Comparison of ENCODE assay signal across 2 cellular contexts in the genomic region with DNA sequence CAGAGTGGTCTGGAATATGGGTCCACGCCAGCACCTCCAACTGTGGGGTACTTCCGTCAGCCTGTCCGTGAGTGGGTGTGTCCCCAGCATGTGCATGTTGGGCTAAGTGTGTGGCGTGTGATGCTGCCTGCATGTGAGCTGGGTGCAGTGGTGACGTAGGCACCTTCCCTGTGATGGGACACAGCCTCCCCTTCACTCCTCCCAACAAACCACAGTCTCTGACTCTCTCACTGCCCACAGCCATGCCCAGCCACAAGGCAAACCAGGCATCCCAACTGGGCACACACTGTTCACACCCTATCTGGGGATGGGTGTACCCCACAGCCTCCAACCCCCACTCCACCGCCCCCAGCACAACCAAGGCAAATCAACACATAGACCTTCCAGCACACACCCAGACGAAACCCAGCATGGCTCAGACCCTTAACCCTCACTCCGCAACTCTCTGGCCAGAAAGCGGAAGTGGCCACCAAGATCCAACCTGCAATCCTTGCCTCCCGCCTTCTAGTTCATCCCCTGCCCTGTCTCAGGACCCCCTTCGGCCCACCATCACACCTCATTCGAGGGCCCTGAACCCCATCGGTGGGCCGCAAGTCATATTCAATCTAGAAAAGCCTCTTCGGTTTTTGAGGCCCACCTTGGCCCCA.
TF ChIP-seq lines count a peak whose summit lies in the region.

No MANE protein-coding gene starts in this region.

TF ChIP-seq in A549, 52 proteins besides CTCF, POLR2A, EP300 and RAD21:
- TF ChIP-seq, protein P1, sequence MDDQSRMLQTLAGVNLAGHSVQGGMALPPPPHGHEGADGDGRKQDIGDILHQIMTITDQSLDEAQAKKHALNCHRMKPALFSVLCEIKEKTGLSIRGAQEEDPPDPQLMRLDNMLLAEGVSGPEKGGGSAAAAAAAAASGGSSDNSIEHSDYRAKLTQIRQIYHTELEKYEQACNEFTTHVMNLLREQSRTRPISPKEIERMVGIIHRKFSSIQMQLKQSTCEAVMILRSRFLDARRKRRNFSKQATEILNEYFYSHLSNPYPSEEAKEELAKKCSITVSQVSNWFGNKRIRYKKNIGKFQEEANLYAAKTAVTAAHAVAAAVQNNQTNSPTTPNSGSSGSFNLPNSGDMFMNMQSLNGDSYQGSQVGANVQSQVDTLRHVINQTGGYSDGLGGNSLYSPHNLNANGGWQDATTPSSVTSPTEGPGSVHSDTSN (IDR thresholded peaks at IDR 0.05) = no peak
- TF ChIP-seq, protein P2, sequence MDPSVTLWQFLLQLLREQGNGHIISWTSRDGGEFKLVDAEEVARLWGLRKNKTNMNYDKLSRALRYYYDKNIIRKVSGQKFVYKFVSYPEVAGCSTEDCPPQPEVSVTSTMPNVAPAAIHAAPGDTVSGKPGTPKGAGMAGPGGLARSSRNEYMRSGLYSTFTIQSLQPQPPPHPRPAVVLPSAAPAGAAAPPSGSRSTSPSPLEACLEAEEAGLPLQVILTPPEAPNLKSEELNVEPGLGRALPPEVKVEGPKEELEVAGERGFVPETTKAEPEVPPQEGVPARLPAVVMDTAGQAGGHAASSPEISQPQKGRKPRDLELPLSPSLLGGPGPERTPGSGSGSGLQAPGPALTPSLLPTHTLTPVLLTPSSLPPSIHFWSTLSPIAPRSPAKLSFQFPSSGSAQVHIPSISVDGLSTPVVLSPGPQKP (IDR thresholded peaks at IDR 0.05; ENCODE audit: low read depth, low read length) = no peak
- TF ChIP-seq BHLHE40 (IDR thresholded peaks at IDR 0.05; ENCODE audit: low read depth, low read length) = no peak
- TF ChIP-seq, protein P3, sequence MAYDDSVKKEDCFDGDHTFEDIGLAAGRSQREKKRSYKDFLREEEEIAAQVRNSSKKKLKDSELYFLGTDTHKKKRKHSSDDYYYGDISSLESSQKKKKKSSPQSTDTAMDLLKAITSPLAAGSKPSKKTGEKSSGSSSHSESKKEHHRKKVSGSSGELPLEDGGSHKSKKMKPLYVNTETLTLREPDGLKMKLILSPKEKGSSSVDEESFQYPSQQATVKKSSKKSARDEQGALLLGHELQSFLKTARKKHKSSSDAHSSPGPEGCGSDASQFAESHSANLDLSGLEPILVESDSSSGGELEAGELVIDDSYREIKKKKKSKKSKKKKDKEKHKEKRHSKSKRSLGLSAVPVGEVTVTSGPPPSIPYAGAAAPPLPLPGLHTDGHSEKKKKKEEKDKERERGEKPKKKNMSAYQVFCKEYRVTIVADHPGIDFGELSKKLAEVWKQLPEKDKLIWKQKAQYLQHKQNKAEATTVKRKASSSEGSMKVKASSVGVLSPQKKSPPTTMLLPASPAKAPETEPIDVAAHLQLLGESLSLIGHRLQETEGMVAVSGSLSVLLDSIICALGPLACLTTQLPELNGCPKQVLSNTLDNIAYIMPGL (CRISPR knock-in tag; IDR thresholded peaks at IDR 0.05; ENCODE audit: borderline replicate concordance) = no peak
- TF ChIP-seq SREBF2 (IDR thresholded peaks at IDR 0.05) = no peak
- no peak for TF ChIP-seq RNF2 (IDR thresholded peaks at IDR 0.05; ENCODE audit: borderline replicate concordance, low read depth)
- TF ChIP-seq HDAC2 (IDR thresholded peaks at IDR 0.05) = no peak
- no peak for TF ChIP-seq MYC (IDR thresholded peaks at IDR 0.05; ENCODE audit: borderline replicate concordance, low read length)
- TF ChIP-seq FOSB (CRISPR knock-in tag; IDR thresholded peaks at IDR 0.05) = no peak
TF ChIP-seq in A549: peak in this region for 0.

TF ChIP-seq in K562, 482 proteins besides CTCF, POLR2A, EP300 and RAD21:
- TF ChIP-seq PCBP1 (IDR thresholded peaks at IDR 0.05; ENCODE audit: low read depth, low read length, poor library complexity, severe bottlenecking) = no peak
- peak; percentile 57; the same call in 1 of the 2 replicates for TF ChIP-seq SPI1 (IDR thresholded peaks at IDR 0.05; ENCODE audit: borderline replicate concordance, low read depth, low read length)
TF ChIP-seq in K562: peak in this region for 1.
